19 cellular contexts compared by ENCODE assay signal in genomic region chrX:154321152-154321551, GRCh38. TPM values are rescaled to one million over a fixed set of nuclear protein-coding genes. Genes with fewer than 3 reads are reported as not detected.
"Had no signal": no experiment of that assay in that cellular context is flagged by ENCODE, and none has a peak within 500 bp of the region (broad histone marks: within the 10 kb centered on the region; RNA-seq: fewer than 3 reads in every experiment).

No MANE protein-coding gene starts in this region.

- H3K9me3 Mint-ChIP-seq: activated T-cell treated with anti-CD3 and anti-CD28 coated beads, Interleukin-2, amount 50 U/mL, for 24 hours; stimulated activated effector memory CD8-positive, alpha-beta T cell treated with anti-CD3 and anti-CD28 coated beads, Interleukin-12 subunit alpha, Interleukin-12 subunit beta, amount 100 ng/mL, for 72 hours had no signal

- FAIRE-seq: TTC549 had no signal

- H3K36me3 ChIP-seq: adrenal gland, gastrocnemius medialis, lower lobe of right lung, right atrium auricular region had no signal

- H3K27me3 Mint-ChIP-seq: activated CD8-positive, alpha-beta memory T cell treated with anti-CD3 and anti-CD28 coated beads, Interleukin-2, amount 10 ng/mL, durations not matched to agents 7 days and 5 days had no signal

- H3K36me3 Mint-ChIP-seq: activated CD8-positive, alpha-beta memory T cell treated with anti-CD3 and anti-CD28 coated beads, Interleukin-2, amount 10 ng/mL, durations not matched to agents 7 days and 5 days; stimulated activated effector memory CD8-positive, alpha-beta T cell treated with anti-CD3 and anti-CD28 coated beads, Interleukin-12 subunit alpha, Interleukin-12 subunit beta, amount 100 ng/mL, for 72 hours had no signal

- H3K9me3 ChIP-seq: adrenal gland, gastrocnemius medialis, lower lobe of right lung, right atrium auricular region had no signal

- H3K27ac ChIP-seq: adrenal gland, epithelial cell of prostate, gastrocnemius medialis, lower lobe of right lung, right atrium auricular region, skin epidermis had no signal

- H3K27me3 ChIP-seq: right atrium auricular region had no signal

- ATAC-seq: lower lobe of right lung; stimulated activated effector memory CD8-positive, alpha-beta T cell treated with anti-CD3 and anti-CD28 coated beads, Interleukin-12 subunit alpha, Interleukin-12 subunit beta, amount 100 ng/mL, for 72 hours had no signal

- H3K4me1 ChIP-seq: adrenal gland, gastrocnemius medialis, lower lobe of right lung had no signal

- H3K4me3 Mint-ChIP-seq: activated CD8-positive, alpha-beta memory T cell treated with anti-CD3 and anti-CD28 coated beads, Interleukin-2, amount 10 ng/mL, durations not matched to agents 7 days and 5 days; activated T-cell treated with anti-CD3 and anti-CD28 coated beads, Interleukin-2, amount 50 U/mL, for 24 hours; stimulated activated effector memory CD8-positive, alpha-beta T cell treated with anti-CD3 and anti-CD28 coated beads, Interleukin-12 subunit alpha, Interleukin-12 subunit beta, amount 100 ng/mL, for 72 hours had no signal

- H3K27ac Mint-ChIP-seq: activated CD8-positive, alpha-beta memory T cell treated with anti-CD3 and anti-CD28 coated beads, Interleukin-2, amount 10 ng/mL, durations not matched to agents 7 days and 5 days; activated T-cell treated with anti-CD3 and anti-CD28 coated beads, Interleukin-2, amount 50 U/mL, for 24 hours; stimulated activated effector memory CD8-positive, alpha-beta T cell treated with anti-CD3 and anti-CD28 coated beads, Interleukin-12 subunit alpha, Interleukin-12 subunit beta, amount 100 ng/mL, for 72 hours had no signal

- DNase-seq: activated CD8-positive, alpha-beta memory T cell treated with anti-CD3 and anti-CD28 coated beads, Interleukin-2, amount 10 ng/mL, durations not matched to agents 7 days and 5 days; activated effector memory CD4-positive, alpha-beta T cell treated with anti-CD3 and anti-CD28 coated beads, Interleukin-2, amount 50 U/mL, for 16 hours; activated T-cell treated with anti-CD3 and anti-CD28 coated beads, Interleukin-2, amount 50 U/mL, for 24 hours; cortex of kidney; effector CD8-positive, alpha-beta T cell; gastrocnemius medialis; hippocampal formation; lower lobe of right lung; midbrain; T-helper 2 cell had no signal

- H3K4me3 ChIP-seq: adrenal gland, gastrocnemius medialis, lower lobe of right lung, right atrium auricular region, skin epidermis had no signal

RNA-seq across cellular contexts. Expression of gene TKTL1, which starts 25.6 kb away (rescaled TPM):
- total RNA-seq: lower lobe of right lung, ureter had no signal

RNA-seq across cellular contexts. Expression of gene TEX28, which starts 26.2 kb away (rescaled TPM):
- total RNA-seq: activated CD8-positive, alpha-beta memory T cell treated with anti-CD3 and anti-CD28 coated beads, Interleukin-2, amount 10 ng/mL, durations not matched to agents 7 days and 5 days; gastrocnemius medialis; lower lobe of right lung; posterior vena cava; right atrium auricular region; temporal lobe; ureter had no signal
